ENCODE assay signal across 1 cellular context in the genomic region with DNA sequence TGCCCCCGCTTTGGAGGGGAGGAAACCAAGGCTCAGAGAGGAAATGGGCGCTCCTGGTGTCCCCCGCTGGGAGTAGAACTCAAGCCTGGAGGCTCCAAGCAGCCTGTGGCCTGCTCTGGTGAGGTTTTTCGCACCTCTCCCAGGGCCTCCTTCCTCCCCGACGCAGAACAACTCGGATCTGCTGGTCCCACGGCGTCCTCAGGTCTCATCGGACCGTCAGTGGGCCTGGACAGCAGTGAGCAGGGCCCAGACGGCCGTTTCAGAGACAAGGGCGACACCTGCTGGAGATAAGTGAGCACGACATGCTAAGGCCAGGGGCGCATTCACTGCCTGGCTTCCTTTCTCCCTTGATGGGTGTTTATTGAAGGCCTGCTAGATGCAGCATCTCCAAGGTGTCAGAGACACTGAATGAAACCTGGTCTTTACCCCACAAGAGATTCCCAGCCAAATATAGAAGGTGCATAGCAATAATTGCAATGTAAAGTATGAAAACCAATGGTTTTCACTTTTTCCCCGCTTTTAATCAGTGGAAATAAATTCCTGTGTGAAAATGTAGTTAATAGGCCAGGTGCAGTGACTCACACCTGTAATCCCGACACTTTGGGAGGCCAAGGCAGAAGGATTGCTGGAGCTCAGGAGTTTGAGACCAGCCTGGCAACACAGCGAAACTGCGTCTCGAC.
A peak's percentile ranks its signal among the peaks of the same experiment; 100 is the strongest.
TF ChIP-seq lines count a peak whose summit lies in the region.

No MANE protein-coding gene starts in this region.

TF ChIP-seq in HEK293, 187 proteins besides CTCF, POLR2A, EP300 and RAD21 (continued from another document):
- TF ChIP-seq, protein P1, sequence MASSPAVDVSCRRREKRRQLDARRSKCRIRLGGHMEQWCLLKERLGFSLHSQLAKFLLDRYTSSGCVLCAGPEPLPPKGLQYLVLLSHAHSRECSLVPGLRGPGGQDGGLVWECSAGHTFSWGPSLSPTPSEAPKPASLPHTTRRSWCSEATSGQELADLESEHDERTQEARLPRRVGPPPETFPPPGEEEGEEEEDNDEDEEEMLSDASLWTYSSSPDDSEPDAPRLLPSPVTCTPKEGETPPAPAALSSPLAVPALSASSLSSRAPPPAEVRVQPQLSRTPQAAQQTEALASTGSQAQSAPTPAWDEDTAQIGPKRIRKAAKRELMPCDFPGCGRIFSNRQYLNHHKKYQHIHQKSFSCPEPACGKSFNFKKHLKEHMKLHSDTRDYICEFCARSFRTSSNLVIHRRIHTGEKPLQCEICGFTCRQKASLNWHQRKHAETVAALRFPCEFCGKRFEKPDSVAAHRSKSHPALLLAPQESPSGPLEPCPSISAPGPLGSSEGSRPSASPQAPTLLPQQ (tag by site-specific recombination; IDR thresholded peaks at IDR 0.05), result 0 out of 2 replicates have a peak, but pooled peaks have one; percentile 29
- TF ChIP-seq, protein P2, sequence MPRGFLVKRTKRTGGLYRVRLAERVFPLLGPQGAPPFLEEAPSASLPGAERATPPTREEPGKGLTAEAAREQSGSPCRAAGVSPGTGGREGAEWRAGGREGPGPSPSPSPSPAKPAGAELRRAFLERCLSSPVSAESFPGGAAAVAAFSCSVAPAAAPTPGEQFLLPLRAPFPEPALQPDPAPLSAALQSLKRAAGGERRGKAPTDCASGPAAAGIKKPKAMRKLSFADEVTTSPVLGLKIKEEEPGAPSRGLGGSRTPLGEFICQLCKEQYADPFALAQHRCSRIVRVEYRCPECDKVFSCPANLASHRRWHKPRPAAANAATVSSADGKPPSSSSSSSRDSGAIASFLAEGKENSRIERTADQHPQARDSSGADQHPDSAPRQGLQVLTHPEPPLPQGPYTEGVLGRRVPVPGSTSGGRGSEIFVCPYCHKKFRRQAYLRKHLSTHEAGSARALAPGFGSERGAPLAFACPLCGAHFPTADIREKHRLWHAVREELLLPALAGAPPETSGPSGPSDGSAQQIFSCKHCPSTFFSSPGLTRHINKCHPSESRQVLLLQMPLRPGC (tag by site-specific recombination; IDR thresholded peaks at IDR 0.05), result no peak
- TF ChIP-seq ZNF169 (tag by site-specific recombination; IDR thresholded peaks at IDR 0.05) (no peak), ZFP69B (tag by site-specific recombination; IDR thresholded peaks at IDR 0.05) (peak; percentile 42; the same call in 1 of the 2 replicates), ZNF114 (tag by site-specific recombination; IDR thresholded peaks at IDR 0.05) (no peak), ZNF214 (tag by site-specific recombination; IDR thresholded peaks at IDR 0.05; ENCODE audit: borderline replicate concordance) (no peak), TRIM28 (IDR thresholded peaks at IDR 0.05; ENCODE audit: borderline replicate concordance, low read length) (no peak), YY2 (tag by site-specific recombination; IDR thresholded peaks at IDR 0.05) (no peak), KLF8 (tag by site-specific recombination; IDR thresholded peaks at IDR 0.05) (no peak), ZNF132 (tag by site-specific recombination; IDR thresholded peaks at IDR 0.05; ENCODE audit: borderline replicate concordance) (no peak), ZBTB1 (tag by site-specific recombination; IDR thresholded peaks at IDR 0.05) (no peak), ZNF837 (tag by site-specific recombination; IDR thresholded peaks at IDR 0.05) (no peak), ZNF404 (tag by site-specific recombination; IDR thresholded peaks at IDR 0.05) (no peak), MZF1 (tag by site-specific recombination; IDR thresholded peaks at IDR 0.05; ENCODE audit: borderline replicate concordance) (no peak), REPIN1 (tag by site-specific recombination; IDR thresholded peaks at IDR 0.05; ENCODE audit: low read depth) (no peak), ZFP37 (tag by site-specific recombination; IDR thresholded peaks at IDR 0.05) (no peak), ZNF19 (tag by site-specific recombination; IDR thresholded peaks at IDR 0.05; ENCODE audit: low read depth) (no peak), PRDM1 (tag by site-specific recombination; IDR thresholded peaks at IDR 0.05) (peak; percentile 71), ZNF292 (tag by site-specific recombination; IDR thresholded peaks at IDR 0.05; ENCODE audit: borderline replicate concordance, low read depth) (no peak), HOXC10 (CRISPR knock-in tag; IDR thresholded peaks at IDR 0.05) (no peak), ZNF677 (tag by site-specific recombination; IDR thresholded peaks at IDR 0.05) (no peak), ZNF24 (tag by site-specific recombination; IDR thresholded peaks at IDR 0.05) (no peak), ZNF544 (tag by site-specific recombination; IDR thresholded peaks at IDR 0.05) (no peak)
- TF ChIP-seq, protein P3, sequence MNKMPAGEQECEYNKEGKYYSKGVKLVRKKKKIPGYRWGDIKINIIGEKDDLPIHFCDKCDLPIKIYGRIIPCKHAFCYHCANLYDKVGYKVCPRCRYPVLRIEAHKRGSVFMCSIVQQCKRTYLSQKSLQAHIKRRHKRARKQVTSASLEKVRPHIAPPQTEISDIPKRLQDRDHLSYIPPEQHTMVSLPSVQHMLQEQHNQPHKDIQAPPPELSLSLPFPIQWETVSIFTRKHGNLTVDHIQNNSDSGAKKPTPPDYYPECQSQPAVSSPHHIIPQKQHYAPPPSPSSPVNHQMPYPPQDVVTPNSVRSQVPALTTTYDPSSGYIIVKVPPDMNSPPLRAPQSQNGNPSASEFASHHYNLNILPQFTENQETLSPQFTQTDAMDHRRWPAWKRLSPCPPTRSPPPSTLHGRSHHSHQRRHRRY (tag by site-specific recombination; IDR thresholded peaks at IDR 0.05), result no peak
- TF ChIP-seq, protein P4, sequence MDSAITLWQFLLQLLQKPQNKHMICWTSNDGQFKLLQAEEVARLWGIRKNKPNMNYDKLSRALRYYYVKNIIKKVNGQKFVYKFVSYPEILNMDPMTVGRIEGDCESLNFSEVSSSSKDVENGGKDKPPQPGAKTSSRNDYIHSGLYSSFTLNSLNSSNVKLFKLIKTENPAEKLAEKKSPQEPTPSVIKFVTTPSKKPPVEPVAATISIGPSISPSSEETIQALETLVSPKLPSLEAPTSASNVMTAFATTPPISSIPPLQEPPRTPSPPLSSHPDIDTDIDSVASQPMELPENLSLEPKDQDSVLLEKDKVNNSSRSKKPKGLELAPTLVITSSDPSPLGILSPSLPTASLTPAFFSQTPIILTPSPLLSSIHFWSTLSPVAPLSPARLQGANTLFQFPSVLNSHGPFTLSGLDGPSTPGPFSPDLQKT (IDR thresholded peaks at IDR 0.05; ENCODE audit: borderline replicate concordance, low read depth, low read length), result no peak
- TF ChIP-seq, protein P5, sequence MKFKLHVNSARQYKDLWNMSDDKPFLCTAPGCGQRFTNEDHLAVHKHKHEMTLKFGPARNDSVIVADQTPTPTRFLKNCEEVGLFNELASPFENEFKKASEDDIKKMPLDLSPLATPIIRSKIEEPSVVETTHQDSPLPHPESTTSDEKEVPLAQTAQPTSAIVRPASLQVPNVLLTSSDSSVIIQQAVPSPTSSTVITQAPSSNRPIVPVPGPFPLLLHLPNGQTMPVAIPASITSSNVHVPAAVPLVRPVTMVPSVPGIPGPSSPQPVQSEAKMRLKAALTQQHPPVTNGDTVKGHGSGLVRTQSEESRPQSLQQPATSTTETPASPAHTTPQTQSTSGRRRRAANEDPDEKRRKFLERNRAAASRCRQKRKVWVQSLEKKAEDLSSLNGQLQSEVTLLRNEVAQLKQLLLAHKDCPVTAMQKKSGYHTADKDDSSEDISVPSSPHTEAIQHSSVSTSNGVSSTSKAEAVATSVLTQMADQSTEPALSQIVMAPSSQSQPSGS (tag by site-specific recombination; IDR thresholded peaks at IDR 0.05; ENCODE audit: low read depth), result no peak
- TF ChIP-seq, protein P6, sequence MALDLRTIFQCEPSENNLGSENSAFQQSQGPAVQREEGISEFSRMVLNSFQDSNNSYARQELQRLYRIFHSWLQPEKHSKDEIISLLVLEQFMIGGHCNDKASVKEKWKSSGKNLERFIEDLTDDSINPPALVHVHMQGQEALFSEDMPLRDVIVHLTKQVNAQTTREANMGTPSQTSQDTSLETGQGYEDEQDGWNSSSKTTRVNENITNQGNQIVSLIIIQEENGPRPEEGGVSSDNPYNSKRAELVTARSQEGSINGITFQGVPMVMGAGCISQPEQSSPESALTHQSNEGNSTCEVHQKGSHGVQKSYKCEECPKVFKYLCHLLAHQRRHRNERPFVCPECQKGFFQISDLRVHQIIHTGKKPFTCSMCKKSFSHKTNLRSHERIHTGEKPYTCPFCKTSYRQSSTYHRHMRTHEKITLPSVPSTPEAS (tag by site-specific recombination; IDR thresholded peaks at IDR 0.05), result no peak
- TF ChIP-seq, protein P7, sequence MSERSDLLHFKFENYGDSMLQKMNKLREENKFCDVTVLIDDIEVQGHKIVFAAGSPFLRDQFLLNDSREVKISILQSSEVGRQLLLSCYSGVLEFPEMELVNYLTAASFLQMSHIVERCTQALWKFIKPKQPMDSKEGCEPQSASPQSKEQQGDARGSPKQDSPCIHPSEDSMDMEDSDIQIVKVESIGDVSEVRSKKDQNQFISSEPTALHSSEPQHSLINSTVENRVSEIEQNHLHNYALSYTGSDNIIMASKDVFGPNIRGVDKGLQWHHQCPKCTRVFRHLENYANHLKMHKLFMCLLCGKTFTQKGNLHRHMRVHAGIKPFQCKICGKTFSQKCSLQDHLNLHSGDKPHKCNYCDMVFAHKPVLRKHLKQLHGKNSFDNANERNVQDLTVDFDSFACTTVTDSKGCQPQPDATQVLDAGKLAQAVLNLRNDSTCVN (tag by site-specific recombination; optimal IDR thresholded peaks at IDR 0.05), result no peak
- TF ChIP-seq, protein P8, sequence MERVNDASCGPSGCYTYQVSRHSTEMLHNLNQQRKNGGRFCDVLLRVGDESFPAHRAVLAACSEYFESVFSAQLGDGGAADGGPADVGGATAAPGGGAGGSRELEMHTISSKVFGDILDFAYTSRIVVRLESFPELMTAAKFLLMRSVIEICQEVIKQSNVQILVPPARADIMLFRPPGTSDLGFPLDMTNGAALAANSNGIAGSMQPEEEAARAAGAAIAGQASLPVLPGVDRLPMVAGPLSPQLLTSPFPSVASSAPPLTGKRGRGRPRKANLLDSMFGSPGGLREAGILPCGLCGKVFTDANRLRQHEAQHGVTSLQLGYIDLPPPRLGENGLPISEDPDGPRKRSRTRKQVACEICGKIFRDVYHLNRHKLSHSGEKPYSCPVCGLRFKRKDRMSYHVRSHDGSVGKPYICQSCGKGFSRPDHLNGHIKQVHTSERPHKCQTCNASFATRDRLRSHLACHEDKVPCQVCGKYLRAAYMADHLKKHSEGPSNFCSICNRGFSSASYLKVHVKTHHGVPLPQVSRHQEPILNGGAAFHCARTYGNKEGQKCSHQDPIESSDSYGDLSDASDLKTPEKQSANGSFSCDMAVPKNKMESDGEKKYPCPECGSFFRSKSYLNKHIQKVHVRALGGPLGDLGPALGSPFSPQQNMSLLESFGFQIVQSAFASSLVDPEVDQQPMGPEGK (tag by site-specific recombination; IDR thresholded peaks at IDR 0.05), result no peak
- TF ChIP-seq, protein P9, sequence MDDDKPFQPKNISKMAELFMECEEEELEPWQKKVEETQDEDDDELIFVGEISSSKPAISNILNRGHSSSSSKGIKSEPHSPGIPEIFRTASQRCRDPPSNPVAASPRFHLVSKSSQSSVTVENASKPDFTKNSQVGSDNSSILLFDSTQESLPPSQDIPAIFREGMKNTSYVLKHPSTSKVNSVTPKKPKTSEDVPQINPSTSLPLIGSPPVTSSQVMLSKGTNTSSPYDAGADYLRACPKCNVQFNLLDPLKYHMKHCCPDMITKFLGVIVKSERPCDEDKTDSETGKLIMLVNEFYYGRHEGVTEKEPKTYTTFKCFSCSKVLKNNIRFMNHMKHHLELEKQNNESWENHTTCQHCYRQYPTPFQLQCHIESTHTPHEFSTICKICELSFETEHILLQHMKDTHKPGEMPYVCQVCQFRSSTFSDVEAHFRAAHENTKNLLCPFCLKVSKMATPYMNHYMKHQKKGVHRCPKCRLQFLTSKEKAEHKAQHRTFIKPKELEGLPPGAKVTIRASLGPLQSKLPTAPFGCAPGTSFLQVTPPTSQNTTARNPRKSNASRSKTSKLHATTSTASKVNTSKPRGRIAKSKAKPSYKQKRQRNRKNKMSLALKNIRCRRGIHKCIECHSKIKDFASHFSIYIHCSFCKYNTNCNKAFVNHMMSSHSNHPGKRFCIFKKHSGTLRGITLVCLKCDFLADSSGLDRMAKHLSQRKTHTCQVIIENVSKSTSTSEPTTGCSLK (tag by site-specific recombination; IDR thresholded peaks at IDR 0.05), result no peak
- TF ChIP-seq, protein P10, sequence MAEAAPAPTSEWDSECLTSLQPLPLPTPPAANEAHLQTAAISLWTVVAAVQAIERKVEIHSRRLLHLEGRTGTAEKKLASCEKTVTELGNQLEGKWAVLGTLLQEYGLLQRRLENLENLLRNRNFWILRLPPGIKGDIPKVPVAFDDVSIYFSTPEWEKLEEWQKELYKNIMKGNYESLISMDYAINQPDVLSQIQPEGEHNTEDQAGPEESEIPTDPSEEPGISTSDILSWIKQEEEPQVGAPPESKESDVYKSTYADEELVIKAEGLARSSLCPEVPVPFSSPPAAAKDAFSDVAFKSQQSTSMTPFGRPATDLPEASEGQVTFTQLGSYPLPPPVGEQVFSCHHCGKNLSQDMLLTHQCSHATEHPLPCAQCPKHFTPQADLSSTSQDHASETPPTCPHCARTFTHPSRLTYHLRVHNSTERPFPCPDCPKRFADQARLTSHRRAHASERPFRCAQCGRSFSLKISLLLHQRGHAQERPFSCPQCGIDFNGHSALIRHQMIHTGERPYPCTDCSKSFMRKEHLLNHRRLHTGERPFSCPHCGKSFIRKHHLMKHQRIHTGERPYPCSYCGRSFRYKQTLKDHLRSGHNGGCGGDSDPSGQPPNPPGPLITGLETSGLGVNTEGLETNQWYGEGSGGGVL (tag by site-specific recombination; IDR thresholded peaks at IDR 0.05), result no peak
TF ChIP-seq in HEK293: peak in this region for 6.
